ENCODE assay signal across 26 cellular contexts in the genomic region with DNA sequence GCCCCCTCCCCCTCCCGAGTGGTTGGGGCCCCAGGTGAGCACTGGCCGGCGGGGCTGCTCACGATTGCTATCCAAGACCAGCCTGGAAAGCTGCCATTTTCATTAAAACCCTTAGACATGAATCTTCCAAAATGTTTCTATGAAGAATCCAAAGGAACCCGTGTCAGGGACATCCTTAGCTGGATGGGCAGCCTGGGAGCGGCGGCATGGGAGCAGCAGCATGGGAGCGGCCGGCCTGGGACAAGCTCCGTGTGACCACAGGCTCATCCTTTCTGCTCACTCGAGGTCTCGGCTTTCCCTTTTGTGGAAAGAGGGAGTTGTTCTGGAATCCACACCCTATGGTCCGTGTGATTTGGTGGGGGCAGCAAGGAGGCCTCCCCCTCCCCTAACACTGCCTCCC.
"Had no signal": no experiment of that assay in that cellular context is flagged by ENCODE, and none has a peak within 500 bp of the region (broad histone marks: within the 10 kb centered on the region; RNA-seq: fewer than 3 reads in every experiment).

No MANE protein-coding gene starts in this region.

- H3K4me3 Mint-ChIP-seq: activated CD8-positive, alpha-beta T cell treated with anti-CD3 and anti-CD28 coated beads for 36 hours; activated naive CD8-positive, alpha-beta T cell treated with anti-CD3 and anti-CD28 coated beads, Interleukin-2, amount 50 U/mL, for 24 hours; activated T-cell treated with anti-CD3 and anti-CD28 coated beads, Interleukin-2, amount 50 U/mL, for 24 hours; activated T-helper 1 cell treated with anti-CD3 and anti-CD28 coated beads, Interleukin-12 subunit alpha, Interleukin-12 subunit beta, Interleukin-2, Interleukin-4 antibody, amounts not matched to agents 30 ng/mL and 10 ng/mL and 1 ng/mL, durations not matched to agents 14 hours and 24 hours and 36 hours; brain; T-helper 1 cell treated with Interleukin-12 subunit alpha and Interleukin-12 subunit beta and Interleukin-4 antibody, amounts not matched to agents 30 μg/mL and 1 μg/mL, for 36 hours had no signal

- H3K27me3 Mint-ChIP-seq: activated CD8-positive, alpha-beta T cell treated with anti-CD3 and anti-CD28 coated beads for 36 hours; activated naive CD8-positive, alpha-beta T cell treated with anti-CD3 and anti-CD28 coated beads, Interleukin-2, amount 50 U/mL, for 24 hours; activated T-cell treated with anti-CD3 and anti-CD28 coated beads, Interleukin-2, amount 50 U/mL, for 24 hours had no signal

- H3K27ac Mint-ChIP-seq: activated CD8-positive, alpha-beta T cell treated with anti-CD3 and anti-CD28 coated beads for 36 hours; activated naive CD4-positive, alpha-beta T cell treated with anti-CD3 and anti-CD28 coated beads, Interleukin-2, amount 50 U/mL, for 72 hours; activated naive CD8-positive, alpha-beta T cell treated with anti-CD3 and anti-CD28 coated beads, Interleukin-2, amount 50 U/mL, for 24 hours; activated T-cell treated with anti-CD3 and anti-CD28 coated beads, Interleukin-2, amount 50 U/mL, for 24 hours; activated T-helper 1 cell treated with anti-CD3 and anti-CD28 coated beads, Interleukin-12 subunit alpha, Interleukin-12 subunit beta, Interleukin-2, Interleukin-4 antibody, amounts not matched to agents 30 ng/mL and 10 ng/mL and 1 ng/mL, durations not matched to agents 14 hours and 24 hours and 36 hours; T-helper 1 cell treated with Interleukin-12 subunit alpha and Interleukin-12 subunit beta and Interleukin-4 antibody, amounts not matched to agents 30 μg/mL and 1 μg/mL, for 36 hours had no signal

- H3K36me3 Mint-ChIP-seq: activated naive CD4-positive, alpha-beta T cell treated with anti-CD3 and anti-CD28 coated beads, Interleukin-2, amount 50 U/mL, for 72 hours had no signal

- H3K36me3 ChIP-seq: ascending aorta, SJSA1 had no signal

- H3K27ac ChIP-seq: ascending aorta, KMS-11, SJSA1 had no signal

- H3K9ac ChIP-seq: KMS-11 had no signal

- H3K4me2 ChIP-seq: KMS-11 had no signal

- ATAC-seq: activated CD4-positive, CD25-positive, alpha-beta regulatory T cell treated with anti-CD3 and anti-CD28 coated beads, Interleukin-2, amount 50 U/mL, for 24 hours; activated CD8-positive, alpha-beta T cell treated with anti-CD3 and anti-CD28 coated beads for 36 hours; activated naive CD4-positive, alpha-beta T cell treated with anti-CD3 and anti-CD28 coated beads, Interleukin-2, amount 50 U/mL, for 72 hours; activated naive CD8-positive, alpha-beta T cell treated with anti-CD3 and anti-CD28 coated beads, Interleukin-2, amount 50 U/mL, for 24 hours; Panc1 had no signal

- H3K4me3 ChIP-seq: ascending aorta, SJSA1 had no signal

- DNase-seq: activated CD4-positive, alpha-beta T cell treated with anti-CD3 and anti-CD28 coated beads for 4 hours; activated CD8-positive, alpha-beta T cell treated with anti-CD3 and anti-CD28 coated beads for 36 hours; activated effector memory CD4-positive, alpha-beta T cell treated with Interleukin-2 at 50 U/mL for 16 hours; activated naive CD4-positive, alpha-beta T cell; activated naive CD8-positive, alpha-beta T cell treated with anti-CD3 and anti-CD28 coated beads, Interleukin-2, amount 50 U/mL, for 24 hours; activated T-cell treated with anti-CD3 and anti-CD28 coated beads, Interleukin-2, amount 50 U/mL, for 24 hours; amniotic stem cell; NCI-H1092; NCI-H1417; NCI-H1930; NCI-H2171; NCI-H2227 treated with DMSO at 0.1 percent for 48 hours; NCI-H446 treated with DMSO at 0.1 percent for 48 hours; NCI-H524 treated with DMSO at 0.1 percent for 48 hours; NCI-H774; RPMI8226; SHP77 had no signal

- H3K27me3 ChIP-seq: ascending aorta, SJSA1 had no signal
